15 cellular contexts compared by ENCODE assay signal in the genomic region with DNA sequence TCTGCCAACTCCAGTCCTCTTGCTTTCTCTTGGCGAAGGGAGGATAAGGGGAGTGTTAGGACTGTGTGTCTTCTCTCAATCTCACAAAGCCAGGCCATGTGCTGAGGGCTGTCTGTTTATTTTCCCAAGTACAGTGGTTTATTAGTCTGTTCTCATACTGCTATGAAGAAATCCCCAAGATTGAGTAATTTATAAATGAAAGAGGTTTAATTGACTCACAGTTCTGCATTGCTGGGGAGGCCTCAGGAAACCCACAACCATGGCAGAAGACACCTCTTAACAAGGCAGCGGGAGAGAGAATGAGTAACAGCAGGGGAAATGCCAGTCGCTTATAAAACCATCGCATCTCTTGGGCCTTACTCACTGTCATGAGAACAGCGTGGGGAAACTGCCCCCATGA.
DNase-seq lines count a peak whose midpoint lies in the region; ATAC-seq lines count a peak whose summit lies in the region.
"Had no signal": no experiment of that assay in that cellular context is flagged by ENCODE, and none has a peak within 500 bp of the region (broad histone marks: within the 10 kb centered on the region; RNA-seq: fewer than 3 reads in every experiment).

No MANE protein-coding gene starts in this region.

- peak; percentile 53 for DNase-seq in stimulated activated CD4-positive, alpha-beta T cell treated with anti-CD3 and anti-CD28 coated beads, Interleukin-15, amount 100 ng/mL, for 24 hours
- no peak for DNase-seq in stimulated activated CD4-positive, alpha-beta T cell treated with anti-CD3 and anti-CD28 coated beads, Interleukin-4, amount 100 ng/mL, for 4 hours
- DNase-seq in NOMO-1 treated with DMSO at 0.1 percent for 48 hours (lab: John Stamatoyannopoulos, UW; ENCODE audit: unreplicated experiment) (peak; percentile 26), fibroblast of gingiva (ENCODE audit: low read depth) (peak; percentile 98), NK-92 (lab: John Stamatoyannopoulos, UW; ENCODE audit: unreplicated experiment) (no peak)
- peak; percentile 21 for DNase-seq in stimulated activated naive CD8-positive, alpha-beta T cell treated with anti-CD3 and anti-CD28 coated beads, Interleukin-15, Interleukin-2, amounts not matched to agents 100 U/mL and 50 U/mL, for 24 hours
- DNase-seq: activated CD8-positive, alpha-beta memory T cell treated with anti-CD3 and anti-CD28 coated beads for 24 hours; body of pancreas; CD8-positive, alpha-beta memory T cell; immature natural killer cell; NCI-H187; SW 1271 had no signal

- peak; percentile 89 for ATAC-seq in stimulated activated naive CD8-positive, alpha-beta T cell treated with anti-CD3 and anti-CD28 coated beads, Interleukin-15, Interleukin-2, amounts not matched to agents 100 U/mL and 50 U/mL, for 24 hours
- no peak for ATAC-seq in GM21619 (IDR thresholded peaks at IDR 0.05; ENCODE audit: unreplicated experiment)
- no peak for ATAC-seq in GM21381 (IDR thresholded peaks at IDR 0.05; ENCODE audit: unreplicated experiment)
- ATAC-seq: body of pancreas, HepG2 had no signal

Comparison
In these comparisons a context has a peak if more than half of its experiments do, and no peak if none do; other contexts are left out.
1. DNase-seq: peak in stimulated activated CD4-positive, alpha-beta T cell treated with anti-CD3 and anti-CD28 coated beads, Interleukin-15, amount 100 ng/mL, for 24 hours (single experiment), NOMO-1 treated with DMSO at 0.1 percent for 48 hours (single experiment), fibroblast of gingiva (single experiment) and stimulated activated naive CD8-positive, alpha-beta T cell treated with anti-CD3 and anti-CD28 coated beads, Interleukin-15, Interleukin-2, amounts not matched to agents 100 U/mL and 50 U/mL, for 24 hours (single experiment); none in stimulated activated CD4-positive, alpha-beta T cell treated with anti-CD3 and anti-CD28 coated beads, Interleukin-4, amount 100 ng/mL, for 4 hours (0 of 2) and NK-92 (single experiment).